Comparison of ENCODE assay signal across 11 cellular contexts in genomic region chr9:92988215-92988731, GRCh38. TPM values are rescaled to one million over a fixed set of nuclear protein-coding genes. Genes with fewer than 3 reads are reported as not detected.
A peak's percentile ranks its signal among the peaks of the same experiment; 100 is the strongest.
DNase-seq lines count a peak whose midpoint lies in the region; ATAC-seq, FAIRE-seq and TF ChIP-seq lines count a peak whose summit lies in the region.
"Had no signal": no experiment of that assay in that cellular context is flagged by ENCODE, and none has a peak within 500 bp of the region (broad histone marks: within the 10 kb centered on the region; RNA-seq: fewer than 3 reads in every experiment).

No MANE protein-coding gene starts in this region.

- H3K4me3 Mint-ChIP-seq in activated naive CD4-positive, alpha-beta T cell treated with anti-CD3 and anti-CD28 coated beads, Interleukin-2, amount 10 ng/mL, durations not matched to agents 7 days and 5 days: no peak overlapping the region
- peak overlapping the region; percentile 14 for H3K4me3 Mint-ChIP-seq in T-helper 1 cell treated with Interleukin-12 subunit alpha and Interleukin-12 subunit beta and Interleukin-4 antibody, amounts not matched to agents 30 μg/mL and 1 μg/mL, for 36 hours
- H3K4me3 Mint-ChIP-seq: HFFc6 had no signal

- H2BK20ac ChIP-seq in H1 (ENCODE audit: low read length): peak overlapping the region; percentile 100; the same call in 1 of the 2 replicates

- H3K79me1 ChIP-seq in H1 (ENCODE audit: low read depth, low read length): no peaks in the 10 kb centered on the region

- H3K27me3 ChIP-seq in H1 (replicated peaks in 1 of 4; ENCODE audit: control insufficient read depth in 3 of 4, extremely low read depth in 1 of 4, insufficient read depth in 3 of 4, low read length in 3 of 4) (no peaks in the 10 kb centered on the region), upper lobe of right lung (no peaks in the 10 kb centered on the region), aorta (ENCODE audit: control insufficient read depth in 1 of 2, insufficient read depth in 2 of 2, low read length in 1 of 2) (no peaks in the 10 kb centered on the region)

- TF ChIP-seq EP300 in H1 (IDR thresholded peaks at IDR 0.05; ENCODE audit: borderline replicate concordance in 1 of 2, low read depth in 2 of 2, low read length in 2 of 2): no peak

- H3K14ac ChIP-seq in H1 (ENCODE audit: insufficient read length): no peak overlapping the region

- H3K4me3 ChIP-seq in H1 (ENCODE audit: extremely low read depth in 1 of 4, insufficient read depth in 2 of 4, low read depth in 3 of 4, low read length in 4 of 4): no peak overlapping the region
- H3K4me3 ChIP-seq in upper lobe of right lung: no peak overlapping the region
- H3K4me3 ChIP-seq in aorta (ENCODE audit: low read length in 2 of 2): no peak overlapping the region

- no peak overlapping the region for H2AFZ ChIP-seq in H1 (ENCODE audit: low read length)

- intact Hi-C loops in upper lobe of right lung (cut with DNase I): no loop called here
- intact Hi-C loops in aorta (cut with DNase I): no loop called here

- no peak overlapping the region for H2BK15ac ChIP-seq in H1 (ENCODE audit: low read length)

- peaks cover 0 to 4% (median 0%) of the 10 kb centered on the region in 4 experiments; a peak in 2 of 8 replicates for H3K36me3 ChIP-seq in H1 (ENCODE audit: control insufficient read depth in 2 of 4, insufficient read depth in 4 of 4, low read length in 3 of 4)
- H3K36me3 ChIP-seq in upper lobe of right lung: no peaks in the 10 kb centered on the region
- no peaks in the 10 kb centered on the region for H3K36me3 ChIP-seq in aorta (ENCODE audit: control insufficient read depth in 1 of 2, insufficient read depth in 2 of 2, low read length in 1 of 2)

- no peak overlapping the region for H3K56ac ChIP-seq in H1 (replicated peaks; ENCODE audit: insufficient read length, low read depth, low read length)

- 95% methylated on average over 1 of the region's 1 CpG; no CpG with 5 or more reads in 1 of the 2 experiments for WGBS in H1 (ENCODE audit: extremely low coverage in 1 of 2, insufficient coverage in 1 of 2, insufficient read length in 1 of 2, insufficient replicate concordance in 2 of 2, low coverage in 1 of 2, low lambda C conversion rate in 2 of 2, missing lambda C conversion rate in 1 of 2), 2 experiments
- 86 to 98% methylated on average over 1 of the region's 1 CpG for WGBS in aorta, 2 donors

- no peak overlapping the region for H3K4me2 ChIP-seq in H1 (ENCODE audit: insufficient read depth in 1 of 2, low read depth in 2 of 2, low read length in 2 of 2)

- POLR2A ChIA-PET in H1 (lab: Charles Lee; ENCODE audit: partially characterized antibody): no interaction called here

- H3K23me2 ChIP-seq in H1 (ENCODE audit: low read depth, low read length): no peaks in the 10 kb centered on the region

- TF ChIP-seq POLR2A in H1 (IDR thresholded peaks at IDR 0.05; ENCODE audit: control extremely low read depth in 1 of 2, low read depth in 2 of 2, low read length in 2 of 2): no peak

- H3K27me3 Mint-ChIP-seq in activated naive CD4-positive, alpha-beta T cell treated with anti-CD3 and anti-CD28 coated beads, Interleukin-2, amount 10 ng/mL, durations not matched to agents 7 days and 5 days: no peaks in the 10 kb centered on the region
- H3K27me3 Mint-ChIP-seq in T-helper 1 cell treated with Interleukin-12 subunit alpha and Interleukin-12 subunit beta and Interleukin-4 antibody, amounts not matched to agents 30 μg/mL and 1 μg/mL, for 36 hours (ENCODE audit: low read depth): no peaks in the 10 kb centered on the region

- H2BK120ac ChIP-seq in H1 (replicated peaks; ENCODE audit: low read depth, low read length): peak overlapping the region; percentile 100

- H3K9me3 ChIP-seq in H1 (ENCODE audit: insufficient read depth in 2 of 2, low read depth in 1 of 2, low read length in 1 of 2) (peaks cover 31 to 35% of the 10 kb centered on the region in 2 experiments), upper lobe of right lung (peaks cover 4% of the 10 kb centered on the region), aorta (ENCODE audit: control insufficient read depth, low read length) (peaks cover 5% of the 10 kb centered on the region)

- H3K27ac ChIP-seq in H1 (ENCODE audit: low read depth, low read length): peak overlapping the region; percentile 71; the same call in 1 of the 2 replicates
- no peak overlapping the region for H3K27ac ChIP-seq in upper lobe of right lung
- H3K27ac ChIP-seq in aorta (ENCODE audit: low read depth in 1 of 2, low read length in 2 of 2): no peak overlapping the region

- H3K9ac ChIP-seq in H1 (replicated peaks in 1 of 4; ENCODE audit: extremely low read depth in 1 of 4, low read depth in 3 of 4, low read length in 3 of 4): no peak overlapping the region

- peaks cover 82% of the 10 kb centered on the region for H3K4me1 Mint-ChIP-seq in activated naive CD4-positive, alpha-beta T cell treated with anti-CD3 and anti-CD28 coated beads, Interleukin-2, amount 10 ng/mL, durations not matched to agents 7 days and 5 days
- H3K4me1 Mint-ChIP-seq in T-helper 1 cell treated with Interleukin-12 subunit alpha and Interleukin-12 subunit beta and Interleukin-4 antibody, amounts not matched to agents 30 μg/mL and 1 μg/mL, for 36 hours (ENCODE audit: low read depth): peaks cover 53% of the 10 kb centered on the region

- H3K4me1 ChIP-seq in H1 (replicated peaks in 1 of 4; ENCODE audit: control insufficient read depth in 3 of 4, insufficient read depth in 4 of 4, low read length in 3 of 4): peaks cover 5 to 17% (median 11%) of the 10 kb centered on the region in 4 experiments; a peak in 6 of 7 replicates
- H3K4me1 ChIP-seq in upper lobe of right lung: peaks cover 5% of the 10 kb centered on the region
- peaks cover 0 to 3% of the 10 kb centered on the region in 2 donors for H3K4me1 ChIP-seq in aorta (ENCODE audit: control insufficient read depth in 1 of 2, insufficient read depth in 2 of 2, low read length in 2 of 2)

- peak overlapping the region; percentile 98; the same call in 1 of the 2 replicates for H2BK12ac ChIP-seq in H1 (ENCODE audit: low read depth, low read length)

- DNase-seq in activated naive CD4-positive, alpha-beta T cell treated with anti-CD3 and anti-CD28 coated beads, Interleukin-2, amount 10 ng/mL, durations not matched to agents 7 days and 5 days: no peak
- no peak for DNase-seq in activated naive CD4-positive, alpha-beta T cell treated with Interleukin-2 at 50 U/mL for 16 hours
- no peak for DNase-seq in H1 (ENCODE audit: low read depth in 1 of 2, low spot score in 2 of 2)
- peak; percentile 23 for DNase-seq in upper lobe of right lung
- no peak for DNase-seq in aorta
- DNase-seq: HFFc6, nucleus accumbens had no signal

- H3K36me3 Mint-ChIP-seq in activated naive CD4-positive, alpha-beta T cell treated with anti-CD3 and anti-CD28 coated beads, Interleukin-2, amount 10 ng/mL, durations not matched to agents 7 days and 5 days: peaks cover 93% of the 10 kb centered on the region
- H3K36me3 Mint-ChIP-seq in T-helper 1 cell treated with Interleukin-12 subunit alpha and Interleukin-12 subunit beta and Interleukin-4 antibody, amounts not matched to agents 30 μg/mL and 1 μg/mL, for 36 hours (ENCODE audit: low read depth): peaks cover 81% of the 10 kb centered on the region

- no peaks in the 10 kb centered on the region for H3K79me2 ChIP-seq in H1 (ENCODE audit: control insufficient read depth in 1 of 2, insufficient read depth in 2 of 2, low read length in 2 of 2)

- H4K5ac ChIP-seq in H1 (ENCODE audit: insufficient read length, low read depth, low read length): peak overlapping the region; percentile 60

- peak overlapping the region; percentile 73 for H3K4ac ChIP-seq in H1 (replicated peaks; ENCODE audit: insufficient read length, low read depth, low read length)

- H4K8ac ChIP-seq in H1 (ENCODE audit: extremely low read depth, insufficient read depth, low read length): no peak overlapping the region

- H2BK5ac ChIP-seq in H1 (ENCODE audit: low read depth, low read length): peak overlapping the region; percentile 96; the same call in 1 of the 2 replicates

- FAIRE-seq in H1 (lab: Jason Lieb, UNC): no peak

- CTCF ChIA-PET in activated naive CD4-positive, alpha-beta T cell treated with anti-CD3 and anti-CD28 coated beads, Interleukin-2, amount 10 ng/mL, durations not matched to agents 7 days and 5 days (lab: Charles Lee): interaction anchor here (0.8 to 1.1 kb wide), 2 partner anchors 19 to 121 kb away, joined by 3 to 4 read pairs; no protein-coding TSS in a partner anchor
- CTCF ChIA-PET in H1 (lab: Charles Lee; ENCODE audit: partially characterized antibody): interaction anchor here (0.7 to 2.9 kb wide), 2 partner anchors 15 to 23 kb away, joined by 3 to 18 read pairs; no protein-coding TSS in a partner anchor

- peak overlapping the region; percentile 74 for H3K27ac Mint-ChIP-seq in activated naive CD4-positive, alpha-beta T cell treated with anti-CD3 and anti-CD28 coated beads, Interleukin-2, amount 10 ng/mL, durations not matched to agents 7 days and 5 days
- H3K27ac Mint-ChIP-seq in T-helper 1 cell treated with Interleukin-12 subunit alpha and Interleukin-12 subunit beta and Interleukin-4 antibody, amounts not matched to agents 30 μg/mL and 1 μg/mL, for 36 hours: peak overlapping the region; percentile 79
- H3K27ac Mint-ChIP-seq: HFFc6 had no signal

- no peak for ATAC-seq in upper lobe of right lung
- ATAC-seq in aorta (ENCODE audit: low FRiP score): no peak
- ATAC-seq in GM18907 (IDR thresholded peaks at IDR 0.05; ENCODE audit: unreplicated experiment): no peak
- ATAC-seq in GM19328 (IDR thresholded peaks at IDR 0.05; ENCODE audit: unreplicated experiment): no peak

- peak overlapping the region; percentile 57; the same call in 1 of the 2 replicates for H2AK5ac ChIP-seq in H1 (ENCODE audit: low read depth, low read length)

- peak overlapping the region; percentile 99 for H4K91ac ChIP-seq in H1 (replicated peaks; ENCODE audit: insufficient read length, low read length)

- no peak overlapping the region for H3K23ac ChIP-seq in H1 (ENCODE audit: insufficient read length)

- peaks cover 26% of the 10 kb centered on the region for H3K9me3 Mint-ChIP-seq in activated naive CD4-positive, alpha-beta T cell treated with anti-CD3 and anti-CD28 coated beads, Interleukin-2, amount 10 ng/mL, durations not matched to agents 7 days and 5 days
- H3K9me3 Mint-ChIP-seq in T-helper 1 cell treated with Interleukin-12 subunit alpha and Interleukin-12 subunit beta and Interleukin-4 antibody, amounts not matched to agents 30 μg/mL and 1 μg/mL, for 36 hours: peaks cover 29% of the 10 kb centered on the region

- TF ChIP-seq CTCF in H1 (IDR thresholded peaks at IDR 0.05; ENCODE audit: control extremely low read depth in 1 of 3, insufficient read depth in 1 of 3, low read depth in 1 of 3, low read length in 3 of 3): no peak
- no peak for TF ChIP-seq CTCF in upper lobe of right lung (IDR thresholded peaks at IDR 0.05)

- no peaks in the 10 kb centered on the region for H4K20me1 ChIP-seq in H1 (replicated peaks in 1 of 2; ENCODE audit: control insufficient read depth in 1 of 2, insufficient read depth in 2 of 2, low read length in 2 of 2)

- peak overlapping the region; percentile 84 for H3K18ac ChIP-seq in H1 (ENCODE audit: extremely low read depth, low read length)

- no peak for TF ChIP-seq RAD21 in H1 (IDR thresholded peaks at IDR 0.05 in 1 of 2, conservative IDR thresholded peaks at IDR 0.05 in 1 of 2; ENCODE audit: low read depth in 2 of 2, low read length in 2 of 2)

RNA-seq across cellular contexts. Expression of gene FGD3, which starts 41.0 kb away (rescaled TPM):
- total RNA-seq in H1 (2021; fragmentation: NEBNext Ultra II Directional; extraction: Animal tissue kit (Norgen Biotek cat#: 25700)): 1.4 and 1.9 TPM in 2 replicates
- polyA plus RNA-seq in H1 (2011; rRNA removed): 1.4 and 2.3 TPM in 2 replicates
- 2.0 TPM for polyA plus RNA-seq in H1 (2011; cell fraction: cytosol; rRNA removed)
- polyA plus RNA-seq in H1 (2011; cell fraction: nucleus; rRNA removed): 3.2 TPM
- polyA plus RNA-seq in H1 (2012, experiment 1 of 2): 0.73 to 1.6 TPM (median 1.2 TPM) in 4 replicates
- polyA plus RNA-seq in H1 (2012, experiment 2 of 2): 1.0 TPM
- polyA plus RNA-seq in H1 (2013, experiment 1 of 2): 0.51 TPM
- polyA plus RNA-seq in H1 (2013, experiment 2 of 2): 0.53 TPM
- 1.4 and 1.6 TPM in 2 replicates for polyA minus RNA-seq in H1 (2011; rRNA and poly(A)+ RNA removed)
- 2.0 TPM for polyA minus RNA-seq in H1 (2011; cell fraction: cytosol; rRNA and poly(A)+ RNA removed)
- polyA minus RNA-seq in H1 (2011; cell fraction: nucleus; rRNA and poly(A)+ RNA removed): 1.4 TPM
- total RNA-seq in upper lobe of right lung: 21.6 TPM
- 10 to 100 TPM in 1 of 2 donors, 1 to 10 TPM in 1; 8.6 to 13.4 TPM for total RNA-seq in aorta
- 1 to 10 TPM in 1 of 2 donors, under 1 TPM in 1; 0.69 to 3.0 TPM for polyA plus RNA-seq in aorta
- total RNA-seq: HFFc6 had no signal
- polyA plus RNA-seq: BJ had no signal
